ENCODE assay signal across 10 cellular contexts in genomic region chr20:56249244-56249955, GRCh38. TPM values are rescaled to one million over a fixed set of nuclear protein-coding genes. Genes with fewer than 3 reads are reported as not detected.
A peak's percentile ranks its signal among the peaks of the same experiment; 100 is the strongest.
DNase-seq lines count a peak whose midpoint lies in the region; ATAC-seq and TF ChIP-seq lines count a peak whose summit lies in the region.
"Had no signal": no experiment of that assay in that cellular context is flagged by ENCODE, and none has a peak within 500 bp of the region (broad histone marks: within the 10 kb centered on the region; RNA-seq: fewer than 3 reads in every experiment).

No MANE protein-coding gene starts in this region.

- no peaks in the 10 kb centered on the region for H3K9me2 ChIP-seq in hepatocyte (replicated peaks; ENCODE audit: insufficient read depth)

- no peaks in the 10 kb centered on the region for H3K79me2 ChIP-seq in hepatocyte

- no peak overlapping the region for H2AFZ ChIP-seq in hepatocyte

- no peaks in the 10 kb centered on the region for H3K36me3 ChIP-seq in hepatocyte (replicated peaks; ENCODE audit: insufficient read depth, low read depth)
- no peaks in the 10 kb centered on the region for H3K36me3 ChIP-seq in ascending aorta

- H3K4me2 ChIP-seq in hepatocyte: no peak overlapping the region

- H3K4me3 ChIP-seq in HFF-Myc (replicated peaks; ENCODE audit: low read depth, low read length) (no peak overlapping the region), hepatocyte (no peak overlapping the region), ascending aorta (no peak overlapping the region)

- 63% methylated on average over 32 of the region's 32 CpGs for WGBS in hepatocyte (ENCODE audit: low lambda C conversion rate, missing lambda C conversion rate)

- no peaks in the 10 kb centered on the region for H4K20me1 ChIP-seq in hepatocyte (ENCODE audit: insufficient read depth, poor library complexity, severe bottlenecking)

- DNase-seq in NCI-H2227 (lab: John Stamatoyannopoulos, UW; ENCODE audit: unreplicated experiment): peak; percentile 4
- no peak for DNase-seq in NCI-H2227 treated with DMSO at 0.1 percent for 48 hours (lab: John Stamatoyannopoulos, UW)
- no peak for DNase-seq in HFF-Myc (ENCODE audit: extremely low read depth, low read depth)
- peak; percentile 27 for DNase-seq in SHP77 treated with DMSO at 0.1 percent for 48 hours (lab: John Stamatoyannopoulos, UW)
- DNase-seq in hepatocyte (ENCODE audit: low spot score): peak; percentile 49
- no peak for DNase-seq in ascending aorta (ENCODE audit: low spot score in 2 of 2)

- ATAC-seq in HG03135 (IDR thresholded peaks at IDR 0.05; ENCODE audit: unreplicated experiment): no peak
- ATAC-seq in GM18858 (IDR thresholded peaks at IDR 0.05; ENCODE audit: unreplicated experiment): no peak
- ATAC-seq: naive thymus-derived CD4-positive, alpha-beta T cell had no signal

- no peaks in the 10 kb centered on the region for H3K9me3 ChIP-seq in hepatocyte (ENCODE audit: low read depth)
- no peaks in the 10 kb centered on the region for H3K9me3 ChIP-seq in ascending aorta

- intact Hi-C loops in ascending aorta (cut with DNase I): no loop called here

- peak; percentile 60 for TF ChIP-seq CTCF in HFF-Myc (IDR thresholded peaks at IDR 0.05; ENCODE audit: low read depth, low read length, missing control alignments)
- peak; percentile 51 for TF ChIP-seq CTCF in hepatocyte (IDR thresholded peaks at IDR 0.05; ENCODE audit: poor library complexity)
- no peak for TF ChIP-seq CTCF in ascending aorta (IDR thresholded peaks at IDR 0.05)

- no peaks in the 10 kb centered on the region for H3K4me1 ChIP-seq in hepatocyte (ENCODE audit: insufficient read depth)
- no peaks in the 10 kb centered on the region for H3K4me1 ChIP-seq in ascending aorta

- H3K27me3 ChIP-seq in hepatocyte (peaks cover 4% of the 10 kb centered on the region), ascending aorta (no peaks in the 10 kb centered on the region)

- H3K27ac ChIP-seq in hepatocyte (no peak overlapping the region), ascending aorta (no peak overlapping the region)

RNA-seq across cellular contexts. Expression of gene MC3R, which starts 0.9 kb away (rescaled TPM):
- total RNA-seq in hepatocyte (0.44 TPM in 1 of 2 replicates, not detected in the other), ascending aorta (not detected)
- 0.75 and 1.9 TPM in 2 replicates for polyA plus RNA-seq in hepatocyte
- total RNA-seq: CD4-positive, CD25-positive, alpha-beta regulatory T cell; naive thymus-derived CD4-positive, alpha-beta T cell had no signal
- polyA plus RNA-seq: CD4-positive, CD25-positive, alpha-beta regulatory T cell; naive thymus-derived CD4-positive, alpha-beta T cell had no signal

Comparison
In these comparisons a context has a peak if more than half of its experiments do, and no peak if none do; other contexts are left out.
1. DNase-seq: peak in NCI-H2227 (single experiment), SHP77 treated with DMSO at 0.1 percent for 48 hours (single experiment) and hepatocyte (single experiment); none in NCI-H2227 treated with DMSO at 0.1 percent for 48 hours (single experiment), HFF-Myc (single experiment) and ascending aorta (0 of 2).
2. CTCF ChIP-seq: peak in HFF-Myc (single experiment) and hepatocyte (single experiment); none in ascending aorta (0 of 3).